7 cellular contexts compared by ENCODE assay signal in the genomic region with DNA sequence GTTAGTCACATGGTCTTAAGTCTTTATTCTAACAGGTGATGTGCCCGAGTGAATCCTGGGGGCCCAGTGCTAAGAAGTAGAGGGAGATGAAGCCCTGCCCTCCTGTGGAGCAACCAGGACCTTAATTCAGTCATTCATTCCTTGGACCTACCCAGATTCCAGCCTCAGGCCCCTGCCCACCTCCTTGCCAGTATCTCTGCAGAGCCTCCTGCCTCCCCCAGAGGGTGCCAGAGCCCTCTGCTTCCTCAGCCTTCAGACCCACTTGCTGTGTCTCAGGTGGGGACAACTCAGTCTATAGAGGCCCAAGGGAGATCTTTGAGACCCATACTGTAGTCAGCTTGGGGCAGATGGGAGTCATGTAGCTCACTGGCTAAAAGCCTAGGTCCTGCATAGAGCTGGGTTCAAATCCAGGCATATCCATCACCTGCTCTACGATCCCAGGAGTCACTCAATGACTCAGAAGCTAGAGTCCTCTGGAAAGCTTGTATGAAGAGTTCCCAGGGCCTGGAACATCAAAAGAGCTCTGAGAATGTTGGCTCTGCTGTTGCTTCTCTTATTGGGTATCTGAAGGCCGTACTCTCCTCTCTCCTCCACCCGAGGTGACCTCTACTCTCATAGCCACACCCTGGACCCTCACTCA. TPM values are rescaled to one million over a fixed set of nuclear protein-coding genes. Genes with fewer than 3 reads are reported as not detected.
A peak's percentile ranks its signal among the peaks of the same experiment; 100 is the strongest.
DNase-seq lines count a peak whose midpoint lies in the region; ATAC-seq, FAIRE-seq and TF ChIP-seq lines count a peak whose summit lies in the region.

No MANE protein-coding gene starts in this region.

- POLR2A ChIA-PET in Panc1 (lab: Charles Lee) = interaction anchor here (0.5 kb wide), 1 partner anchor 127 kb away, joined by 6 read pairs; no protein-coding TSS in a partner anchor

- peak; percentile 92 for ATAC-seq in Panc1
- ATAC-seq in aorta (ENCODE audit: low FRiP score) = peak; percentile 31

- 87 to 88% methylated on average over 4 of the region's 4 CpGs for WGBS in aorta, 2 donors

- H3K36me3 ChIP-seq in Panc1 (ENCODE audit: control insufficient read depth, insufficient read depth, low read length) (no peaks in the 10 kb centered on the region), aorta (ENCODE audit: control insufficient read depth in 1 of 2, insufficient read depth in 2 of 2, low read length in 1 of 2) (no peaks in the 10 kb centered on the region)

- DNase-seq in Daoy (ENCODE audit: low read depth) (peak; percentile 54), HK-2 (ENCODE audit: unreplicated experiment) (peak; percentile 44), Panc1 (ENCODE audit: low read depth, low spot score) (no peak), dedifferentiated amniotic fluid mesenchymal stem cell (ENCODE audit: extremely low spot score) (peak; percentile 17), lung microvascular endothelial cell (ENCODE audit: low read depth in 2 of 2) (peak; percentile 69 to 72), aorta (no peak), frontal cortex (ENCODE audit: low spot score in 2 of 2) (no peak)

- H3K27ac ChIP-seq in Panc1 (ENCODE audit: low read length) (no peak overlapping the region), aorta (ENCODE audit: low read depth in 1 of 2, low read length in 2 of 2) (no peak overlapping the region)

- CTCF ChIA-PET in Panc1 (lab: Charles Lee) = interaction anchor here (0.5 to 1.5 kb wide), 10 partner anchors 9 to 284 kb away, joined by 3 to 10 read pairs (median 4); partner anchors contain the start of gene SPEF1

- H3K4me1 ChIP-seq in Panc1 (ENCODE audit: control insufficient read depth, insufficient read depth, low read length) (no peaks in the 10 kb centered on the region), aorta (ENCODE audit: control insufficient read depth in 1 of 2, insufficient read depth in 2 of 2, low read length in 2 of 2) (no peaks in the 10 kb centered on the region)

- H3K9me3 ChIP-seq in Panc1 (ENCODE audit: control insufficient read depth, insufficient read depth, low read depth, low read length) = no peaks in the 10 kb centered on the region
- H3K9me3 ChIP-seq in aorta (ENCODE audit: control insufficient read depth, low read length) = no peaks in the 10 kb centered on the region

- TF ChIP-seq CTCF in Panc1 (IDR thresholded peaks at IDR 0.05) = peak; percentile 90

- BruUV-seq in Panc1 (replicated peaks; lab: Mats Ljungman, UMichigan) = no TSS peak

- H3K4me3 ChIP-seq in Panc1 (ENCODE audit: low read depth in 2 of 2, low read length in 2 of 2) (no peak overlapping the region), aorta (ENCODE audit: low read length in 2 of 2) (no peak overlapping the region)

- no peak for FAIRE-seq in frontal cortex (lab: Jason Lieb, UNC)

- in situ Hi-C loops in Panc1 (cut with HindIII; ENCODE audit: low pct_unique_long_range_greater_than_20kb, low sequenced_read_pairs) = no loop called here

- intact Hi-C loops in Panc1 (cut with micrococcal nuclease; ENCODE audit: unreplicated experiment) = no loop called here
- intact Hi-C loops in aorta (cut with DNase I) = no loop called here

- no peaks in the 10 kb centered on the region for H3K27me3 ChIP-seq in Panc1 (ENCODE audit: control insufficient read depth, insufficient read depth, low read length)
- no peaks in the 10 kb centered on the region for H3K27me3 ChIP-seq in aorta (ENCODE audit: control insufficient read depth in 1 of 2, insufficient read depth in 2 of 2, low read length in 1 of 2)

RNA-seq across cellular contexts. Expression of gene SIGLEC1, which starts 3.9 kb away (rescaled TPM):
- not detected in 2 replicates for total RNA-seq in Daoy (2014; rRNA removed; shearing (Covaris generic))
- 0.03 TPM for total RNA-seq in Panc1 (2021; ENCODE audit: unreplicated experiment)
- not detected for polyA plus RNA-seq in Panc1 (2012; ENCODE audit: insufficient read length)
- total RNA-seq in lung microvascular endothelial cell = not detected in 2 replicates
- 10 to 100 TPM; 16.8 to 55.8 TPM for total RNA-seq in aorta
- polyA plus RNA-seq in aorta = 1 to 10 TPM; 2.8 to 4.5 TPM
- total RNA-seq in frontal cortex = under 0.01 TPM

RNA-seq across cellular contexts. Expression of gene HSPA12B, which starts 16.2 kb away (rescaled TPM):
- total RNA-seq in Daoy (2014; rRNA removed; shearing (Covaris generic)) = 0.17 TPM in 1 of 2 replicates, not detected in the other
- total RNA-seq in Panc1 (2021; ENCODE audit: unreplicated experiment) (0.21 TPM), lung microvascular endothelial cell (8.7 and 9.9 TPM in 2 replicates), aorta (10 to 100 TPM; 10.8 to 21.2 TPM), frontal cortex (2.4 TPM)
- polyA plus RNA-seq in Panc1 (2012; ENCODE audit: insufficient read length) = 0.51 TPM
- polyA plus RNA-seq in aorta = 1 to 10 TPM in 1 of 2 donors, under 1 TPM in 1; 0.25 to 2.3 TPM

RNA-seq across cellular contexts. Expression of gene ADAM33, which starts 34.5 kb away (rescaled TPM):
- total RNA-seq in Daoy (2014; rRNA removed; shearing (Covaris generic)) = not detected in 2 replicates
- total RNA-seq in Panc1 (2021; ENCODE audit: unreplicated experiment) (0.62 TPM), lung microvascular endothelial cell (under 0.01 TPM in 1 of 2 replicates, not detected in the other), aorta (10 to 100 TPM; 39.8 to 96.8 TPM), frontal cortex (2.4 TPM)
- 1.1 TPM for polyA plus RNA-seq in Panc1 (2012; ENCODE audit: insufficient read length)
- 100 to 1,000 TPM in 1 of 2 donors, 10 to 100 TPM in 1; 36.9 to 352 TPM for polyA plus RNA-seq in aorta

RNA-seq across cellular contexts. Expression of gene ADISSP, which starts 51.2 kb away (rescaled TPM):
- 39.4 and 40.4 TPM in 2 replicates for total RNA-seq in Daoy (2014; rRNA removed; shearing (Covaris generic))
- total RNA-seq in Panc1 (2021; ENCODE audit: unreplicated experiment) (100 TPM), lung microvascular endothelial cell (10.3 and 19.2 TPM in 2 replicates), aorta (10 to 100 TPM; 13.9 to 21.1 TPM), frontal cortex (17.5 TPM)
- 137 TPM for polyA plus RNA-seq in Panc1 (2012; ENCODE audit: insufficient read length)
- 10 to 100 TPM in 1 of 2 donors, 1 to 10 TPM in 1; 8.5 to 14.0 TPM for polyA plus RNA-seq in aorta

RNA-seq across cellular contexts. Expression of gene GFRA4, which starts 53.1 kb away (rescaled TPM):
- total RNA-seq in Daoy (2014; rRNA removed; shearing (Covaris generic)) = not detected in 2 replicates
- total RNA-seq in Panc1 (2021; ENCODE audit: unreplicated experiment) (not detected), lung microvascular endothelial cell (not detected in 2 replicates), aorta (not detected), frontal cortex (not detected)
- polyA plus RNA-seq in Panc1 (2012; ENCODE audit: insufficient read length) = not detected
- not detected for polyA plus RNA-seq in aorta

Comparison
In these comparisons a context has a peak if more than half of its experiments do, and no peak if none do; other contexts are left out.
1. DNase-seq: peak in Daoy (single experiment), HK-2 (single experiment), dedifferentiated amniotic fluid mesenchymal stem cell (single experiment) and lung microvascular endothelial cell (2 of 2); none in Panc1 (single experiment), aorta (0 of 2) and frontal cortex (0 of 2).
2. RNA of gene SIGLEC1, which starts 3.9 kb away (total RNA-seq): 16.8 to 55.8 TPM in aorta; 0.03 TPM in Panc1 (single experiment), not detected in Daoy, not detected in lung microvascular endothelial cell and under 0.01 TPM in frontal cortex (single experiment); every median in the first group is over 10 times any median in the second.
3. RNA of gene ADAM33, which starts 34.5 kb away (total RNA-seq): 39.8 to 96.8 TPM in aorta; 2.4 TPM in frontal cortex (single experiment), 0.62 TPM in Panc1 (single experiment), not detected in Daoy and under 0.01 TPM in lung microvascular endothelial cell; every median in the first group is over 10 times any median in the second.